Comparison of ENCODE assay signal across 22 cellular contexts in genomic region chr18:13211537-13211936, GRCh38.
"Had no signal": no experiment of that assay in that cellular context is flagged by ENCODE, and none has a peak within 500 bp of the region (broad histone marks: within the 10 kb centered on the region; RNA-seq: fewer than 3 reads in every experiment).

No MANE protein-coding gene starts in this region.

- H3K27ac Mint-ChIP-seq: activated CD4-positive, alpha-beta T cell treated with anti-CD3 and anti-CD28 coated beads for 36 hours; activated CD8-positive, alpha-beta T cell treated with anti-CD3 and anti-CD28 coated beads for 36 hours; activated naive CD8-positive, alpha-beta T cell; natural killer cell treated with Interleukin-12 subunit alpha and Interleukin-12 subunit beta and Interleukin-15 and Interleukin-18, amount 100 ng/mL, for 72 hours; progenitor cell of endocrine pancreas; T-helper 17 cell had no signal

- DNase-seq: activated CD4-positive, alpha-beta T cell treated with anti-CD3 and anti-CD28 coated beads for 36 hours; activated CD8-positive, alpha-beta T cell treated with anti-CD3 and anti-CD28 coated beads for 36 hours; activated gamma-delta T cell treated with Interleukin-2 at 50 U/mL for 16 hours; activated T-cell treated with anti-CD3 and anti-CD28 coated beads, Interleukin-2, amount 50 U/mL, for 48 hours; amniotic stem cell; central memory CD4-positive, alpha-beta T cell; colonic mucosa; mesendoderm; occipital lobe; right lobe of liver; stimulated activated CD4-positive, alpha-beta T cell treated with anti-CD3 and anti-CD28 coated beads, Interleukin-4, amount 100 ng/mL, for 4 hours; stimulated activated CD8-positive, alpha-beta memory T cell treated with anti-CD3 and anti-CD28 coated beads, Interleukin-4, amount 100 ng/mL, for 48 hours; stimulated activated naive CD4-positive, alpha-beta T cell treated with Interleukin-2 at 50 U/mL for 16 hours; substantia nigra; T-helper 17 cell; trophoblast cell had no signal

- H3K36me3 Mint-ChIP-seq: activated naive CD8-positive, alpha-beta T cell; natural killer cell treated with Interleukin-12 subunit alpha and Interleukin-12 subunit beta and Interleukin-15 and Interleukin-18, amount 100 ng/mL, for 72 hours had no signal

- H3K27ac ChIP-seq: colonic mucosa, hepatocyte, right lobe of liver had no signal

- H3K9me3 ChIP-seq: colonic mucosa, right lobe of liver had no signal

- H3K4me3 ChIP-seq: colonic mucosa, hepatocyte, right lobe of liver, smooth muscle cell had no signal

- H3K27me3 ChIP-seq: colonic mucosa, right lobe of liver had no signal

- H3K9me3 Mint-ChIP-seq: activated CD8-positive, alpha-beta T cell treated with anti-CD3 and anti-CD28 coated beads for 36 hours; natural killer cell treated with Interleukin-12 subunit alpha and Interleukin-12 subunit beta and Interleukin-15 and Interleukin-18, amount 100 ng/mL, for 72 hours had no signal

- ATAC-seq: activated CD4-positive, alpha-beta T cell treated with anti-CD3 and anti-CD28 coated beads for 36 hours; activated CD8-positive, alpha-beta T cell treated with anti-CD3 and anti-CD28 coated beads for 36 hours; left lobe of liver; natural killer cell treated with Interleukin-12 subunit alpha and Interleukin-12 subunit beta and Interleukin-15 and Interleukin-18, amount 100 ng/mL, for 72 hours; right lobe of liver; T-helper 17 cell had no signal

- H3K4me3 Mint-ChIP-seq: activated CD4-positive, alpha-beta T cell treated with anti-CD3 and anti-CD28 coated beads for 36 hours; activated CD8-positive, alpha-beta T cell treated with anti-CD3 and anti-CD28 coated beads for 36 hours; activated naive CD8-positive, alpha-beta T cell; natural killer cell treated with Interleukin-12 subunit alpha and Interleukin-12 subunit beta and Interleukin-15 and Interleukin-18, amount 100 ng/mL, for 72 hours; T-helper 17 cell had no signal

- H3K36me3 ChIP-seq: colonic mucosa, right lobe of liver had no signal
